ENCODE assay signal across 19 cellular contexts in the genomic region with DNA sequence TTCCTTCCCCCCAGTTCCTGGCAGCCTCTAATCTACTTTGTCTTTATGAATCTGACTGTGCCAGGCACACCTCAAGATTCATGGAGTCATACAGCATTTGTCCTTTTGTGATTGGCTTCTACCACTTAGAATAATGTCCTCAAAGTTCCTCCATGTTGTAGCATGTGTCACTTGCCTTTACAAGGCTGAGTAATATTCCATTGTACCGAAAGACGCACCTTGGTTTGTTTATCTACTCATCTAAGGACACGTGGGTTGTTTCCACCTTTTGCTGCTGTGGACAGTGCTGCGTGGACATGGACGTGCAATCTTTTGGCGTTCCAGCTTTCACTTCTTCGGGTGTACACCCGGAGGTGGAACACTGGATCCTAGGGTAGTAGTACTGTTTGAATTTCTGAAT. TPM values are rescaled to one million over a fixed set of nuclear protein-coding genes. Genes with fewer than 3 reads are reported as not detected.
DNase-seq lines count a peak whose midpoint lies in the region; ATAC-seq and TF ChIP-seq lines count a peak whose summit lies in the region.
"Had no signal": no experiment of that assay in that cellular context is flagged by ENCODE, and none has a peak within 500 bp of the region (broad histone marks: within the 10 kb centered on the region; RNA-seq: fewer than 3 reads in every experiment).

No MANE protein-coding gene starts in this region.

- H3K4me3 ChIP-seq in thymus (ENCODE audit: low read length) = no peak overlapping the region
- H3K4me3 ChIP-seq: GM23248, Peyer's patch had no signal

- no peaks in the 10 kb centered on the region for H3K27me3 ChIP-seq in thymus (ENCODE audit: control insufficient read depth, insufficient read depth)
- H3K27me3 ChIP-seq: BE2C, Peyer's patch had no signal

- no peaks in the 10 kb centered on the region for H3K9me3 ChIP-seq in thymus (ENCODE audit: control insufficient read depth)
- H3K9me3 ChIP-seq: BE2C, Peyer's patch, SK-N-SH had no signal

- no peak for TF ChIP-seq CTCF in RWPE1 (conservative IDR thresholded peaks at IDR 0.05; ENCODE audit: low read depth)

- H3K27ac ChIP-seq in RWPE1 = peak overlapping the region; percentile 71
- peak overlapping the region; percentile 64 for H3K27ac ChIP-seq in thymus (ENCODE audit: low read depth)
- H3K27ac ChIP-seq: GM23248 had no signal

- ATAC-seq in esophagus mucosa (peak; percentile 38), HG03196 (IDR thresholded peaks at IDR 0.05; ENCODE audit: unreplicated experiment) (no peak)

- WGBS in thymus = 98% methylated on average over 8 of the region's 8 CpGs

- peaks cover 3% of the 10 kb centered on the region for H3K4me1 ChIP-seq in thymus (ENCODE audit: control insufficient read depth, insufficient read depth, low read length)

- CTCF ChIA-PET in RWPE1 (lab: Yijun Ruan, JAX) = no interaction called here

- POLR2A ChIA-PET in RWPE1 (lab: Yijun Ruan, JAX; ENCODE audit: low non-redundant PET) = no interaction called here

- H3K36me3 ChIP-seq in thymus (ENCODE audit: control insufficient read depth, insufficient read depth) = peaks cover 45% of the 10 kb centered on the region

- in situ Hi-C loops in KBM-7 (cut with MboI; ENCODE audit: low pct_unique_long_range_greater_than_20kb, low sequenced_read_pairs) = no loop called here

- DNase-seq in DMS 273 (lab: John Stamatoyannopoulos, UW; ENCODE audit: unreplicated experiment) = peak; percentile 9
- DNase-seq in DMS 273 treated with DMSO at 0.1 percent for 48 hours (lab: John Stamatoyannopoulos, UW) = no peak
- no peak for DNase-seq in RWPE1 (ENCODE audit: low spot score)
- DNase-seq in KBM-7 = no peak
- no peak for DNase-seq in germinal center (ENCODE audit: low spot score)
- DNase-seq: 8988T; BE2C; CD8-positive, alpha-beta memory T cell; GM23248; MV-4-11; NCI-H1930; NCI-H2171; NCI-H748 treated with DMSO at 0.1 percent for 48 hours; SHP77; SK-N-SH had no signal

RNA-seq across cellular contexts. Expression of a gene that starts 33.5 kb away (rescaled TPM):
- total RNA-seq in esophagus mucosa = 57.9 TPM
- polyA plus RNA-seq in thymus = 66.6 TPM
